In the genomic region with DNA sequence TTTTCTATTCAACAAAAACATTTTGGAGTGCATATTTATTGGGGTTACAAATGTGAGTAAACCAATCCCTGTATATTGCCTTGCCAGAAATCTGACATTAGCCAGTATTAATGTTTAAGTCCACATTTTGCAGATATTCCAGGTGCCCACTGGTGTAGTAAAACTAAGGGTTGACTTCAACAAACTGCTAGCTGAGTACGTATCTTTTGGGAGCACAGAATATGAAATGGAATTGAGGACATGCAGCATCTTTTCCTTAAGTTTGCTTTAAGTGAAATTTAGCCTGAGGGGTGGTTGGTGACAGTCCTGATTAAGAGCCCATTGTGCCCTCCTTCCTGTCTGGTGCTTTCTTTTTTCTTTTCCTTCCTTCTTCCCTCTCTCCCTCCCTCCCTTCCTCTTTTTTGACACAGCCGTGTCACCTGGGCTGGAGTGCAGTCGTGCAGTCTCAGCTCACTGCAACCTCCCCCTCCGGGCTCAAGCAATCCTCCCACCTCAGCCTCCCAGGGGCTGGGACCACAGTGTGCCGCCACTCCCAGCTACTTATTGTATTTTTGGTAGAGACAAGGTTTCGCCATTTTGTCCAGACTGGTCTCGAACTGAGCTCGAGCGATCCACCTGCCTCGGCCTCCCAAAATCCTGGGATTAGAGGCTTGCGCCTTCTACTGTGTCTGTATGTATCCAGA, we compare ENCODE assay signal across 10 cellular contexts. TPM values are rescaled to one million over a fixed set of nuclear protein-coding genes. Genes with fewer than 3 reads are reported as not detected.
DNase-seq lines count a peak whose midpoint lies in the region; ATAC-seq and TF ChIP-seq lines count a peak whose summit lies in the region.
"Had no signal": no experiment of that assay in that cellular context is flagged by ENCODE, and none has a peak within 500 bp of the region (broad histone marks: within the 10 kb centered on the region; RNA-seq: fewer than 3 reads in every experiment).

No MANE protein-coding gene starts in this region.

- H3K9me3 Mint-ChIP-seq in brain (no peaks in the 10 kb centered on the region), nephron (no peaks in the 10 kb centered on the region)

- H3K27ac ChIP-seq in Karpas-422 (ENCODE audit: low read length), result peak overlapping the region; percentile 88; the same call in 1 of the 2 replicates

- H3K36me3 ChIP-seq in Karpas-422 (ENCODE audit: insufficient read depth, low read length), result peaks cover 23% of the 10 kb centered on the region; the same call in 1 of the 2 replicates

- peak overlapping the region; percentile 85 for H3K4me3 ChIP-seq in Karpas-422 (ENCODE audit: low read length)

- H3K79me2 ChIP-seq in Karpas-422 (ENCODE audit: low read length), result peaks cover 62% of the 10 kb centered on the region

- H3K36me3 Mint-ChIP-seq in brain (peaks cover 13% of the 10 kb centered on the region), nephron (ENCODE audit: low read depth) (peaks cover under 1% of the 10 kb centered on the region)

- no peaks in the 10 kb centered on the region for H4K20me1 ChIP-seq in Karpas-422 (ENCODE audit: insufficient read depth, low read depth, low read length)

- DNase-seq in ELF-1 (ENCODE audit: low read depth, low spot score), result peak; percentile 56
- DNase-seq in Karpas-422, result peak; percentile 49
- no peak for DNase-seq in hippocampal formation (lab: John Stamatoyannopoulos, UW)
- DNase-seq in LoVo (ENCODE audit: low spot score), result no peak
- DNase-seq: amygdala, NCI-H2029 treated with DMSO at 0.1 percent for 48 hours had no signal

- H3K4me1 Mint-ChIP-seq in brain (peaks cover 44% of the 10 kb centered on the region), nephron (peaks cover 16% of the 10 kb centered on the region)

- no peaks in the 10 kb centered on the region for H3K27me3 ChIP-seq in Karpas-422 (ENCODE audit: low read length)

- peak overlapping the region; percentile 87 for H3K4me2 ChIP-seq in Karpas-422 (ENCODE audit: low read depth, low read length, poor library complexity, severe bottlenecking)

- no peak for ATAC-seq in GM21390 (IDR thresholded peaks at IDR 0.05; ENCODE audit: unreplicated experiment)
- ATAC-seq in GM21515 (IDR thresholded peaks at IDR 0.05; ENCODE audit: unreplicated experiment), result no peak

- H3K9me3 ChIP-seq in Karpas-422 (ENCODE audit: low read length), result no peaks in the 10 kb centered on the region

- H2AFZ ChIP-seq in Karpas-422 (ENCODE audit: low read length), result no peak overlapping the region

- peaks cover 14% of the 10 kb centered on the region for H3K27me3 Mint-ChIP-seq in brain
- H3K27me3 Mint-ChIP-seq in nephron (ENCODE audit: low read depth), result no peaks in the 10 kb centered on the region

- H3K27ac Mint-ChIP-seq in brain, result peak overlapping the region in 4 of 5 experiments; percentile 73 to 97 (median 94)
- peak overlapping the region in 1 of 3 experiments; percentile 98 for H3K27ac Mint-ChIP-seq in nephron

- TF ChIP-seq CTCF in brain (conservative IDR thresholded peaks at IDR 0.05) (no peak), nephron (IDR thresholded peaks at IDR 0.05; ENCODE audit: unreplicated experiment in 3 of 3) (no peak)

- H3K4me3 Mint-ChIP-seq in brain (peak overlapping the region; percentile 95 to 99 (median 97)), nephron (peak overlapping the region; percentile 98 to 99 (median 98))

- H3K4me1 ChIP-seq in Karpas-422 (ENCODE audit: low read length), result peaks cover 26% of the 10 kb centered on the region

- H3K9me2 ChIP-seq in Karpas-422 (replicated peaks; ENCODE audit: insufficient read depth, low read length), result no peaks in the 10 kb centered on the region

- H3K9ac ChIP-seq in Karpas-422 (ENCODE audit: low read length), result peak overlapping the region; percentile 86

RNA-seq across cellular contexts. Expression of a gene that starts 1.6 kb away (rescaled TPM):
- total RNA-seq in Karpas-422 (2014; rRNA removed; shearing (Covaris generic); ENCODE audit: low replicate concordance), result 16.8 and 40.6 TPM in 2 replicates
- polyA plus RNA-seq in brain (ENCODE audit: insufficient read depth, low read depth, low replicate concordance), result 10.4 TPM

RNA-seq across cellular contexts. Expression of a gene that starts 47.3 kb away (rescaled TPM):
- 0.04 and 0.26 TPM in 2 replicates for total RNA-seq in Karpas-422 (2014; rRNA removed; shearing (Covaris generic); ENCODE audit: low replicate concordance)
- 0.95 TPM for polyA plus RNA-seq in brain (ENCODE audit: insufficient read depth, low read depth, low replicate concordance)

Comparison
In these comparisons a context has a peak if more than half of its experiments do, and no peak if none do; other contexts are left out.
1. DNase-seq: peak in ELF-1 (single experiment) and Karpas-422 (single experiment); none in hippocampal formation (0 of 2) and LoVo (single experiment).